13 cellular contexts compared by ENCODE assay signal in genomic region chr2:101119431-101119830, GRCh38. TPM values are rescaled to one million over a fixed set of nuclear protein-coding genes. Genes with fewer than 3 reads are reported as not detected.
A peak's percentile ranks its signal among the peaks of the same experiment; 100 is the strongest.
DNase-seq lines count a peak whose midpoint lies in the region; ATAC-seq and TF ChIP-seq lines count a peak whose summit lies in the region.
"Had no signal": no experiment of that assay in that cellular context is flagged by ENCODE, and none has a peak within 500 bp of the region (broad histone marks: within the 10 kb centered on the region; RNA-seq: fewer than 3 reads in every experiment).

No MANE protein-coding gene starts in this region.

- POLR2A ChIA-PET in Panc1 (lab: Charles Lee): no interaction called here
- POLR2A ChIA-PET in activated CD4-positive, alpha-beta memory T cell treated with anti-CD3 and anti-CD28 coated beads for 36 hours (lab: Charles Lee): no interaction called here
- POLR2A ChIA-PET in naive thymus-derived CD8-positive, alpha-beta T cell (lab: Charles Lee): no interaction called here

- peak overlapping the region; percentile 100 for H3K27ac ChIP-seq in Panc1 (ENCODE audit: low read length)

- no peaks in the 10 kb centered on the region for H3K9me3 Mint-ChIP-seq in activated CD4-positive, alpha-beta memory T cell treated with anti-CD3 and anti-CD28 coated beads for 36 hours
- H3K9me3 Mint-ChIP-seq in naive thymus-derived CD8-positive, alpha-beta T cell: no peaks in the 10 kb centered on the region
- H3K9me3 Mint-ChIP-seq: stimulated activated naive CD8-positive, alpha-beta T cell treated with anti-CD3 and anti-CD28 coated beads, Interleukin-15, amount 100 ng/mL, for 72 hours; T-helper 1 cell treated with Interleukin-12 subunit alpha and Interleukin-12 subunit beta and Interleukin-4 antibody, amounts not matched to agents 30 μg/mL and 1 μg/mL, for 36 hours had no signal

- no peaks in the 10 kb centered on the region for H3K27me3 Mint-ChIP-seq in activated CD4-positive, alpha-beta memory T cell treated with anti-CD3 and anti-CD28 coated beads for 36 hours
- H3K27me3 Mint-ChIP-seq in naive thymus-derived CD8-positive, alpha-beta T cell: peaks cover 0 to 5% (median 3%) of the 10 kb centered on the region in 5 donors
- H3K27me3 Mint-ChIP-seq: stimulated activated naive CD8-positive, alpha-beta T cell treated with anti-CD3 and anti-CD28 coated beads, Interleukin-15, amount 100 ng/mL, for 72 hours had no signal

- H3K36me3 Mint-ChIP-seq in activated CD4-positive, alpha-beta memory T cell treated with anti-CD3 and anti-CD28 coated beads for 36 hours: no peaks in the 10 kb centered on the region
- no peaks in the 10 kb centered on the region for H3K36me3 Mint-ChIP-seq in naive thymus-derived CD8-positive, alpha-beta T cell

- intact Hi-C loops in Panc1 (cut with micrococcal nuclease; ENCODE audit: unreplicated experiment): no loop called here
- intact Hi-C loops in activated CD4-positive, alpha-beta memory T cell treated with anti-CD3 and anti-CD28 coated beads for 36 hours (cut with micrococcal nuclease): no loop called here

- TSS peak; percentile 20 for BruUV-seq in Panc1 (replicated peaks; lab: Mats Ljungman, UMichigan)

- H3K4me1 ChIP-seq in Panc1 (ENCODE audit: control insufficient read depth, insufficient read depth, low read length): peaks cover 94% of the 10 kb centered on the region

- no peaks in the 10 kb centered on the region for H3K27me3 ChIP-seq in Panc1 (ENCODE audit: control insufficient read depth, insufficient read depth, low read length)
- H3K27me3 ChIP-seq: dorsolateral prefrontal cortex had no signal

- peaks cover 5% of the 10 kb centered on the region; the same call in 1 of the 2 replicates for H3K36me3 ChIP-seq in Panc1 (ENCODE audit: control insufficient read depth, insufficient read depth, low read length)

- H3K4me3 Mint-ChIP-seq in activated CD4-positive, alpha-beta memory T cell treated with anti-CD3 and anti-CD28 coated beads for 36 hours: no peak overlapping the region
- H3K4me3 Mint-ChIP-seq in naive thymus-derived CD8-positive, alpha-beta T cell: no peak overlapping the region
- H3K4me3 Mint-ChIP-seq: stimulated activated naive CD8-positive, alpha-beta T cell treated with anti-CD3 and anti-CD28 coated beads, Interleukin-15, amount 100 ng/mL, for 72 hours; T-helper 1 cell treated with Interleukin-12 subunit alpha and Interleukin-12 subunit beta and Interleukin-4 antibody, amounts not matched to agents 30 μg/mL and 1 μg/mL, for 36 hours had no signal

- in situ Hi-C loops in Panc1 (cut with HindIII; ENCODE audit: low pct_unique_long_range_greater_than_20kb, low sequenced_read_pairs): no loop called here

- H3K4me1 Mint-ChIP-seq in activated CD4-positive, alpha-beta memory T cell treated with anti-CD3 and anti-CD28 coated beads for 36 hours (ENCODE audit: low read depth): no peaks in the 10 kb centered on the region
- peaks cover 0 to 11% (median under 1%) of the 10 kb centered on the region in 4 donors for H3K4me1 Mint-ChIP-seq in naive thymus-derived CD8-positive, alpha-beta T cell
- H3K4me1 Mint-ChIP-seq: stimulated activated naive CD8-positive, alpha-beta T cell treated with anti-CD3 and anti-CD28 coated beads, Interleukin-15, amount 100 ng/mL, for 72 hours had no signal

- no peak overlapping the region for H3K4me3 ChIP-seq in Panc1 (ENCODE audit: low read depth in 2 of 2, low read length in 2 of 2)
- H3K4me3 ChIP-seq: dorsolateral prefrontal cortex had no signal

- CTCF ChIA-PET in Panc1 (lab: Charles Lee): interaction anchor here (1.2 kb wide), 1 partner anchor 86 kb away, joined by 3 read pairs; no protein-coding TSS in a partner anchor
- CTCF ChIA-PET in activated CD4-positive, alpha-beta memory T cell treated with anti-CD3 and anti-CD28 coated beads for 36 hours (lab: Charles Lee): no interaction called here

- DNase-seq in Ammon's horn (ENCODE audit: low spot score) (peak; percentile 66), Panc1 (ENCODE audit: low read depth, low spot score) (no peak), myocyte (ENCODE audit: low read depth) (peak; percentile 86)
- DNase-seq in activated CD4-positive, alpha-beta memory T cell treated with anti-CD3 and anti-CD28 coated beads for 36 hours: no peak
- no peak for DNase-seq in naive thymus-derived CD8-positive, alpha-beta T cell
- DNase-seq: activated T-cell treated with anti-CD3 and anti-CD28 coated beads, Interleukin-2, amount 50 U/mL, for 1 hour; NCI-H2171 treated with DMSO at 0.1 percent for 48 hours; stimulated activated naive CD8-positive, alpha-beta T cell treated with anti-CD3 and anti-CD28 coated beads, Interleukin-15, amount 100 ng/mL, for 72 hours had no signal

- H3K27ac Mint-ChIP-seq in activated CD4-positive, alpha-beta memory T cell treated with anti-CD3 and anti-CD28 coated beads for 36 hours: no peak overlapping the region
- no peak overlapping the region for H3K27ac Mint-ChIP-seq in naive thymus-derived CD8-positive, alpha-beta T cell
- H3K27ac Mint-ChIP-seq: T-helper 1 cell treated with Interleukin-12 subunit alpha and Interleukin-12 subunit beta and Interleukin-4 antibody, amounts not matched to agents 30 μg/mL and 1 μg/mL, for 36 hours had no signal

- ATAC-seq in Panc1 (no peak), esophagus mucosa (peak; percentile 66), HG02763 (IDR thresholded peaks at IDR 0.05; ENCODE audit: unreplicated experiment) (no peak), HG03439 (IDR thresholded peaks at IDR 0.05; ENCODE audit: unreplicated experiment) (no peak)
- ATAC-seq in naive thymus-derived CD8-positive, alpha-beta T cell: no peak
- ATAC-seq: stimulated activated naive CD8-positive, alpha-beta T cell treated with anti-CD3 and anti-CD28 coated beads, Interleukin-15, amount 100 ng/mL, for 72 hours had no signal

- no peak for TF ChIP-seq CTCF in Panc1 (IDR thresholded peaks at IDR 0.05)

- H3K9me3 ChIP-seq in Panc1 (ENCODE audit: control insufficient read depth, insufficient read depth, low read depth, low read length): no peaks in the 10 kb centered on the region

RNA-seq across cellular contexts. Expression of gene TBC1D8, which starts 31.8 kb away (rescaled TPM):
- total RNA-seq in Panc1 (2021; ENCODE audit: unreplicated experiment) (139 TPM), esophagus mucosa (17.8 TPM), myocyte (14.7 and 18.6 TPM in 2 replicates)
- 171 TPM for polyA plus RNA-seq in Panc1 (2012; ENCODE audit: insufficient read length)
- 8.7 TPM for polyA plus RNA-seq in myocyte (2012)
- 1 to 10 TPM; 1.5 to 1.6 TPM for total RNA-seq in activated CD4-positive, alpha-beta memory T cell treated with anti-CD3 and anti-CD28 coated beads for 36 hours
- 1 to 10 TPM; 2.5 to 2.6 TPM for total RNA-seq in naive thymus-derived CD8-positive, alpha-beta T cell
- under 1 TPM; 0.20 to 0.66 (median 0.59) TPM for polyA plus RNA-seq in naive thymus-derived CD8-positive, alpha-beta T cell

Comparison
In these comparisons a context has a peak if more than half of its experiments do, and no peak if none do; other contexts are left out.
1. DNase-seq: peak in Ammon's horn (single experiment) and myocyte (single experiment); none in Panc1 (single experiment), activated CD4-positive, alpha-beta memory T cell treated with anti-CD3 and anti-CD28 coated beads for 36 hours (single experiment) and naive thymus-derived CD8-positive, alpha-beta T cell (0 of 10).